In genomic region chr9:95505072-95505471, GRCh38 we compare ENCODE assay signal across 8 cellular contexts. TPM values are rescaled to one million over a fixed set of nuclear protein-coding genes. Genes with fewer than 3 reads are reported as not detected.
DNase-seq lines count a peak whose midpoint lies in the region; ATAC-seq and TF ChIP-seq lines count a peak whose summit lies in the region.

No MANE protein-coding gene starts in this region.

- TF ChIP-seq RAD21 in IMR-90 (IDR thresholded peaks at IDR 0.05; ENCODE audit: low read length): no peak

- in situ Hi-C loops in IMR-90 (cut with MboI; ENCODE audit: low sequenced_read_pairs): no loop called here

- no peak overlapping the region for H4K5ac ChIP-seq in IMR-90 (ENCODE audit: low read depth, low read length)

- H3K9me1 ChIP-seq in IMR-90 (ENCODE audit: insufficient read depth, low read length): peaks cover 3% of the 10 kb centered on the region

- H2AK5ac ChIP-seq in IMR-90 (ENCODE audit: low read depth, low read length): 0 out of 2 replicates have a peak overlapping the region, but pooled peaks have one; percentile 18

- DNase-seq in BE2C: no peak
- no peak for DNase-seq in IMR-90
- no peak for DNase-seq in chondrocyte (ENCODE audit: low spot score)
- DNase-seq in effector CD4-positive, alpha-beta T cell: no peak
- DNase-seq in activated effector memory CD4-positive, alpha-beta T cell treated with Interleukin-2 at 50 U/mL for 16 hours: no peak

- H3K9ac ChIP-seq in IMR-90 (ENCODE audit: low read depth, low read length): no peak overlapping the region

- 0 out of 2 replicates have a peak overlapping the region, but pooled peaks have one; percentile 27 for H4K91ac ChIP-seq in IMR-90 (ENCODE audit: insufficient read depth, low read depth, low read length)

- H2BK15ac ChIP-seq in IMR-90 (ENCODE audit: low read depth, low read length): no peak overlapping the region

- no TSS peak for BruUV-seq in IMR-90 (replicated peaks; lab: Mats Ljungman, UMichigan)

- no peak for TF ChIP-seq POLR2A in IMR-90 (IDR thresholded peaks at IDR 0.05; ENCODE audit: low read depth, low read length)

- H3K9me3 ChIP-seq in BE2C (no peaks in the 10 kb centered on the region), IMR-90 (ENCODE audit: control insufficient read depth, insufficient read depth, low read length) (no peaks in the 10 kb centered on the region)

- H3K36me3 ChIP-seq in BE2C (no peaks in the 10 kb centered on the region), IMR-90 (ENCODE audit: control insufficient read depth, insufficient read depth, low read length) (no peaks in the 10 kb centered on the region; the same call in 1 of the 2 replicates)

- peak overlapping the region; percentile 95 for H3K4me3 ChIP-seq in BE2C (ENCODE audit: low read depth, low read length)
- H3K4me3 ChIP-seq in IMR-90 (ENCODE audit: insufficient read depth, low read depth, low read length): peak overlapping the region; percentile 12; the same call in 1 of the 2 replicates

- H3K79me1 ChIP-seq in IMR-90 (ENCODE audit: low read depth in 1 of 2, low read length in 2 of 2): peaks cover 10 to 49% of the 10 kb centered on the region in 2 experiments; a peak in 3 of 4 replicates

- H3K27ac ChIP-seq in IMR-90 (ENCODE audit: insufficient read depth, low read length): no peak overlapping the region

- H3K4me1 ChIP-seq in BE2C (peaks cover 4% of the 10 kb centered on the region; the same call in 1 of the 2 replicates), IMR-90 (ENCODE audit: control insufficient read depth, insufficient read depth, low read length) (peaks cover 8% of the 10 kb centered on the region)

- CTCF ChIA-PET in IMR-90 (lab: Yijun Ruan, JAX): no interaction called here

- TF ChIP-seq CTCF in BE2C (IDR thresholded peaks at IDR 0.05; ENCODE audit: low read depth, low read length): no peak
- TF ChIP-seq CTCF in IMR-90 (conservative IDR thresholded peaks at IDR 0.05; ENCODE audit: low read depth, low read length): no peak
- TF ChIP-seq CTCF in chondrocyte (IDR thresholded peaks at IDR 0.05): no peak
- no peak for TF ChIP-seq CTCF in nephron (IDR thresholded peaks at IDR 0.05; ENCODE audit: unreplicated experiment in 3 of 3)

- no peak overlapping the region for H2AK9ac ChIP-seq in IMR-90 (replicated peaks; ENCODE audit: low read depth, low read length, poor library complexity)

- no peak overlapping the region for H2BK120ac ChIP-seq in IMR-90 (ENCODE audit: low read depth, low read length)

- peak overlapping the region; percentile 78 for H3K4me3 Mint-ChIP-seq in chondrocyte (ENCODE audit: unreplicated experiment)
- H3K4me3 Mint-ChIP-seq in nephron: peak overlapping the region; percentile 87 to 96 (median 96)

- H2BK20ac ChIP-seq in IMR-90 (ENCODE audit: low read depth, low read length): no peak overlapping the region

- ATAC-seq in IMR-90 (ENCODE audit: low read depth) (no peak), HG02571 (IDR thresholded peaks at IDR 0.05; ENCODE audit: unreplicated experiment) (no peak), HG03135 (IDR thresholded peaks at IDR 0.05; ENCODE audit: unreplicated experiment) (no peak)

- no peak overlapping the region for H3K4ac ChIP-seq in IMR-90 (ENCODE audit: low read depth, low read length)

- no peak overlapping the region for H3K14ac ChIP-seq in IMR-90 (replicated peaks; ENCODE audit: low read depth, low read length)

- H3K4me2 ChIP-seq in IMR-90 (ENCODE audit: low read depth, low read length): peak overlapping the region; percentile 92

- no peak overlapping the region for H2BK5ac ChIP-seq in IMR-90 (ENCODE audit: low read depth, low read length, poor library complexity, severe bottlenecking)

- dilution Hi-C loops in IMR-90 (cut with HindIII; ENCODE audit: low sequenced_read_pairs, unreplicated experiment): no loop called here

- no peak overlapping the region for H3K23ac ChIP-seq in IMR-90 (ENCODE audit: low read depth, low read length)

- no peaks in the 10 kb centered on the region for H3K36me3 Mint-ChIP-seq in chondrocyte (ENCODE audit: low read depth)
- H3K36me3 Mint-ChIP-seq in nephron (ENCODE audit: low read depth): peaks cover 13% of the 10 kb centered on the region

- H3K27ac Mint-ChIP-seq in chondrocyte (ENCODE audit: unreplicated experiment): no peak overlapping the region
- peak overlapping the region; percentile 96 to 98 (median 98) for H3K27ac Mint-ChIP-seq in nephron

- peaks cover 26% of the 10 kb centered on the region for H3K4me1 Mint-ChIP-seq in chondrocyte (ENCODE audit: low read depth)
- H3K4me1 Mint-ChIP-seq in nephron: peaks cover 47% of the 10 kb centered on the region

- H3K18ac ChIP-seq in IMR-90 (ENCODE audit: low read depth, low read length): no peak overlapping the region

- H2AFZ ChIP-seq in IMR-90 (replicated peaks; ENCODE audit: low read length, poor library complexity): no peak overlapping the region

- H4K8ac ChIP-seq in IMR-90 (ENCODE audit: low read depth in 2 of 2, low read length in 2 of 2): no peak overlapping the region

- H3K27me3 ChIP-seq in BE2C (no peaks in the 10 kb centered on the region), IMR-90 (ENCODE audit: control insufficient read depth, insufficient read depth, low read length) (no peaks in the 10 kb centered on the region)

- no peak overlapping the region for H3K56ac ChIP-seq in IMR-90 (ENCODE audit: extremely low read depth, insufficient read depth, low read length)

- intact Hi-C loops in IMR-90 (cut with micrococcal nuclease): loop anchor here (5.0 to 10.0 kb wide), 3 partner anchors 123 to 630 kb away; no protein-coding TSS in a partner anchor

- WGBS in IMR-90 (ENCODE audit: extremely low coverage in 2 of 2, insufficient read length in 1 of 2), 2 experiments: no CpG with 5 or more reads among the region's 4 CpGs

- no peaks in the 10 kb centered on the region for H3K9me3 Mint-ChIP-seq in chondrocyte (ENCODE audit: low read depth)
- H3K9me3 Mint-ChIP-seq in nephron: no peaks in the 10 kb centered on the region

- peaks cover 40% of the 10 kb centered on the region for H4K20me1 ChIP-seq in IMR-90 (ENCODE audit: insufficient read depth, low read length)

- POLR2A ChIA-PET in IMR-90 (lab: Charles Lee; ENCODE audit: unreplicated experiment): no interaction called here

- H3K27me3 Mint-ChIP-seq in chondrocyte (ENCODE audit: low read depth): no peaks in the 10 kb centered on the region
- no peaks in the 10 kb centered on the region for H3K27me3 Mint-ChIP-seq in nephron (ENCODE audit: low read depth)

TF ChIP-seq in IMR-90, 13 proteins besides CTCF, POLR2A, EP300 and RAD21:
- TF ChIP-seq MXI1 (IDR thresholded peaks at IDR 0.05; ENCODE audit: borderline replicate concordance, low read depth, low read length) (no peak), MAZ (IDR thresholded peaks at IDR 0.05; ENCODE audit: borderline replicate concordance, low read depth, low read length) (no peak), RCOR1 (IDR thresholded peaks at IDR 0.05; ENCODE audit: insufficient replicate concordance, low read length) (no peak), NFE2L2 (IDR thresholded peaks at IDR 0.05; ENCODE audit: low read depth, low read length) (no peak), CHD1 (IDR thresholded peaks at IDR 0.05; ENCODE audit: low read depth, low read length) (no peak), CEBPB (IDR thresholded peaks at IDR 0.05; ENCODE audit: low read depth, low read length) (no peak), FOS (IDR thresholded peaks at IDR 0.05; ENCODE audit: low read depth, low read length) (no peak), SMC3 (IDR thresholded peaks at IDR 0.05; ENCODE audit: low read depth, low read length) (no peak), MAFK (IDR thresholded peaks at IDR 0.05; ENCODE audit: low read depth, low read length) (no peak), BHLHE40 (IDR thresholded peaks at IDR 0.05; ENCODE audit: low read depth, low read length) (no peak), RFX5 (IDR thresholded peaks at IDR 0.05; ENCODE audit: low read depth, low read length) (no peak)
- TF ChIP-seq, protein P1, sequence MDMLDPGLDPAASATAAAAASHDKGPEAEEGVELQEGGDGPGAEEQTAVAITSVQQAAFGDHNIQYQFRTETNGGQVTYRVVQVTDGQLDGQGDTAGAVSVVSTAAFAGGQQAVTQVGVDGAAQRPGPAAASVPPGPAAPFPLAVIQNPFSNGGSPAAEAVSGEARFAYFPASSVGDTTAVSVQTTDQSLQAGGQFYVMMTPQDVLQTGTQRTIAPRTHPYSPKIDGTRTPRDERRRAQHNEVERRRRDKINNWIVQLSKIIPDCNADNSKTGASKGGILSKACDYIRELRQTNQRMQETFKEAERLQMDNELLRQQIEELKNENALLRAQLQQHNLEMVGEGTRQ (IDR thresholded peaks at IDR 0.05; ENCODE audit: low read depth, low read length): no peak
- TF ChIP-seq, protein P2, sequence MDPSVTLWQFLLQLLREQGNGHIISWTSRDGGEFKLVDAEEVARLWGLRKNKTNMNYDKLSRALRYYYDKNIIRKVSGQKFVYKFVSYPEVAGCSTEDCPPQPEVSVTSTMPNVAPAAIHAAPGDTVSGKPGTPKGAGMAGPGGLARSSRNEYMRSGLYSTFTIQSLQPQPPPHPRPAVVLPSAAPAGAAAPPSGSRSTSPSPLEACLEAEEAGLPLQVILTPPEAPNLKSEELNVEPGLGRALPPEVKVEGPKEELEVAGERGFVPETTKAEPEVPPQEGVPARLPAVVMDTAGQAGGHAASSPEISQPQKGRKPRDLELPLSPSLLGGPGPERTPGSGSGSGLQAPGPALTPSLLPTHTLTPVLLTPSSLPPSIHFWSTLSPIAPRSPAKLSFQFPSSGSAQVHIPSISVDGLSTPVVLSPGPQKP (IDR thresholded peaks at IDR 0.05; ENCODE audit: borderline replicate concordance, low read depth, low read length): no peak
TF ChIP-seq in IMR-90: peak in this region for 0.

RNA-seq across cellular contexts. Expression of gene PTCH1, which starts 11.7 kb away (rescaled TPM):
- 39.6 TPM for polyA plus RNA-seq in BE2C (2012; ENCODE audit: insufficient read depth, insufficient read length, low read depth)
- total RNA-seq in IMR-90 (2012; rRNA removed): 4.1 and 5.3 TPM in 2 replicates
- 5.0 and 6.0 TPM in 2 replicates for polyA plus RNA-seq in IMR-90 (2012; rRNA removed)
- 2.0 and 3.7 TPM in 2 replicates for polyA plus RNA-seq in IMR-90 (2012; cell fraction: cytosol; rRNA removed)
- 12.6 and 14.4 TPM in 2 replicates for polyA plus RNA-seq in IMR-90 (2012; cell fraction: nucleus; rRNA removed; ENCODE audit: low replicate concordance)
- 5.7 to 10.4 TPM (median 6.4 TPM) in 3 replicates for total RNA-seq in chondrocyte
